35 cellular contexts compared by ENCODE assay signal in the genomic region with DNA sequence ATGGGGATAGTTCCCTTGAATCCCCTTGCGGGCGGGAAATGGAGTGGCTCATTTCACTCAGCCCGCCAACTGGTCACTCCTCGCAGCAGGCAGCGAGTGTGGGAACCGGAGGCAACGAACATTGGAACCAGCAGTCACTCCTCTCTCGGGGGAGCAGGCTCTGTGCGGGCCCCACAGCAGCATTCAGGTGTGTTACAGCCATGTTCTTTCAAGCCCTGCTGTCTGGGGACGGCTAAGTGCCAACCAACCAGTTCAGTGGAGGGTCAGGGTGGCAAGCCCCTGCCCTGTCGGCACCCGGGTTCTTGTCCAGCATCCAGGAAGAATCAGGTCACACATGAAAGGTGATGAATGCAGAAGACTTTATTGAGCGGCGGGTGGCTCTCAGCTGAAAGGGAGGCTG.
"Had no signal": no experiment of that assay in that cellular context is flagged by ENCODE, and none has a peak within 500 bp of the region (broad histone marks: within the 10 kb centered on the region; RNA-seq: fewer than 3 reads in every experiment).

No MANE protein-coding gene starts in this region.

- ATAC-seq: activated CD4-positive, alpha-beta T cell treated with anti-CD3 and anti-CD28 coated beads for 36 hours; activated CD8-positive, alpha-beta memory T cell treated with anti-CD3 and anti-CD28 coated beads, Interleukin-2, amount 10 ng/mL, durations not matched to agents 7 days and 5 days; activated CD8-positive, alpha-beta T cell treated with anti-CD3 and anti-CD28 coated beads, Interleukin-2, amount 10 ng/mL, durations not matched to agents 7 days and 5 days; activated naive CD8-positive, alpha-beta T cell treated with anti-CD3 and anti-CD28 coated beads, Interleukin-2, amount 50 U/mL, for 24 hours; T-helper 17 cell had no signal

- H3K27me3 ChIP-seq: adrenal gland, breast epithelium, cardiac muscle cell, colonic mucosa had no signal

- H3K9me3 Mint-ChIP-seq: activated CD4-positive, alpha-beta T cell treated with anti-CD3 and anti-CD28 coated beads, Interleukin-2, amount 10 ng/mL, durations not matched to agents 24 days and 14 days; activated naive CD8-positive, alpha-beta T cell treated with anti-CD3 and anti-CD28 coated beads for 36 hours had no signal

- H3K27ac Mint-ChIP-seq: activated CD4-positive, alpha-beta memory T cell treated with anti-CD3 and anti-CD28 coated beads for 36 hours; activated CD4-positive, alpha-beta T cell treated with anti-CD3 and anti-CD28 coated beads for 36 hours; activated CD4-positive, alpha-beta T cell treated with anti-CD3 and anti-CD28 coated beads, Interleukin-2, amount 10 ng/mL, durations not matched to agents 24 days and 14 days; activated CD8-positive, alpha-beta memory T cell treated with anti-CD3 and anti-CD28 coated beads, Interleukin-2, amount 10 ng/mL, durations not matched to agents 7 days and 5 days; activated CD8-positive, alpha-beta T cell treated with anti-CD3 and anti-CD28 coated beads, Interleukin-2, amount 10 ng/mL, durations not matched to agents 7 days and 5 days; activated naive CD4-positive, alpha-beta T cell treated with anti-CD3 and anti-CD28 coated beads for 36 hours; activated naive CD4-positive, alpha-beta T cell treated with anti-CD3 and anti-CD28 coated beads, Interleukin-2, amount 50 U/mL, for 24 hours; activated naive CD8-positive, alpha-beta T cell treated with anti-CD3 and anti-CD28 coated beads for 36 hours; activated naive CD8-positive, alpha-beta T cell treated with anti-CD3 and anti-CD28 coated beads, Interleukin-2, amount 50 U/mL, for 24 hours; activated T-helper 1 cell treated with anti-CD3 and anti-CD28 coated beads, Interleukin-12 subunit alpha, Interleukin-12 subunit beta, Interleukin-2, Interleukin-4 antibody, amounts not matched to agents 30 ng/mL and 10 ng/mL and 1 ng/mL, durations not matched to agents 14 hours and 24 hours and 36 hours; activated T-helper 2 cell treated with anti-CD3 and anti-CD28 coated beads, Interferon-gamma antibody, Interleukin-2, Interleukin-4, amounts not matched to agents 10 μg/mL and 5 μg/mL and 100 μg/mL, durations not matched to agents 14 hours and 24 hours and 36 hours; brain; T-helper 17 cell; T-helper 2 cell treated with Interferon-gamma antibody and Interleukin-4, amounts not matched to agents 5 μg/mL and 100 μg/mL, for 36 hours had no signal

- H3K27ac ChIP-seq: adrenal gland, breast epithelium, cardiac muscle cell, colonic mucosa, epithelial cell of prostate, WERI-Rb-1 had no signal

- DNase-seq: activated CD4-positive, alpha-beta memory T cell treated with anti-CD3 and anti-CD28 coated beads for 36 hours; activated CD4-positive, alpha-beta T cell treated with anti-CD3 and anti-CD28 coated beads for 36 hours; activated CD4-positive, alpha-beta T cell treated with anti-CD3 and anti-CD28 coated beads, Interleukin-2, amount 10 ng/mL, durations not matched to agents 24 days and 14 days; activated CD4-positive, CD25-positive, alpha-beta regulatory T cell; activated CD4-positive, CD25-positive, alpha-beta regulatory T cell treated with anti-CD3 and anti-CD28 coated beads, Interleukin-2, amount 50 U/mL, for 72 hours; activated CD8-positive, alpha-beta memory T cell treated with anti-CD3 and anti-CD28 coated beads, Interleukin-2, amount 10 ng/mL, durations not matched to agents 7 days and 5 days; activated CD8-positive, alpha-beta memory T cell treated with anti-CD3 and anti-CD28 coated beads, Interleukin-2, amount 50 U/mL, for 4 hours; activated CD8-positive, alpha-beta T cell treated with anti-CD3 and anti-CD28 coated beads, Interleukin-2, amount 10 ng/mL, durations not matched to agents 7 days and 5 days; activated effector memory CD4-positive, alpha-beta T cell treated with anti-CD3 and anti-CD28 coated beads, Interleukin-2, amount 50 U/mL, for 16 hours; activated naive CD4-positive, alpha-beta T cell treated with anti-CD3 and anti-CD28 coated beads for 36 hours; activated naive CD8-positive, alpha-beta T cell treated with anti-CD3 and anti-CD28 coated beads for 36 hours; activated naive CD8-positive, alpha-beta T cell treated with anti-CD3 and anti-CD28 coated beads, Interleukin-2, amount 50 U/mL, for 24 hours; activated T-cell treated with anti-CD3 and anti-CD28 coated beads, Interleukin-2, amount 50 U/mL, for 1 hour; activated T-cell treated with anti-CD3 and anti-CD28 coated beads, Interleukin-2, amount 50 U/mL, for 48 hours; adrenal gland; amygdala; aorta; central memory CD4-positive, alpha-beta T cell; cerebellar nuclear complex; colonic mucosa; effector CD8-positive, alpha-beta T cell; foreskin fibroblast; head of caudate nucleus; T-helper 1 cell; T-helper 17 cell; T1000; WERI-Rb-1 had no signal

- H3K4me3 ChIP-seq: adrenal gland, breast epithelium, cardiac muscle cell, colonic mucosa had no signal

- H3K4me1 Mint-ChIP-seq: activated CD4-positive, alpha-beta T cell treated with anti-CD3 and anti-CD28 coated beads for 36 hours; activated CD4-positive, alpha-beta T cell treated with anti-CD3 and anti-CD28 coated beads, Interleukin-2, amount 10 ng/mL, durations not matched to agents 24 days and 14 days; activated CD8-positive, alpha-beta memory T cell treated with anti-CD3 and anti-CD28 coated beads, Interleukin-2, amount 10 ng/mL, durations not matched to agents 7 days and 5 days; activated naive CD4-positive, alpha-beta T cell treated with anti-CD3 and anti-CD28 coated beads, Interleukin-2, amount 50 U/mL, for 24 hours; activated naive CD8-positive, alpha-beta T cell treated with anti-CD3 and anti-CD28 coated beads for 36 hours; activated naive CD8-positive, alpha-beta T cell treated with anti-CD3 and anti-CD28 coated beads, Interleukin-2, amount 50 U/mL, for 24 hours; brain; T-helper 17 cell had no signal

- H3K27me3 Mint-ChIP-seq: activated CD4-positive, alpha-beta memory T cell treated with anti-CD3 and anti-CD28 coated beads for 36 hours; activated CD4-positive, alpha-beta T cell treated with anti-CD3 and anti-CD28 coated beads for 36 hours; activated CD4-positive, alpha-beta T cell treated with anti-CD3 and anti-CD28 coated beads, Interleukin-2, amount 10 ng/mL, durations not matched to agents 24 days and 14 days; activated CD8-positive, alpha-beta memory T cell treated with anti-CD3 and anti-CD28 coated beads, Interleukin-2, amount 10 ng/mL, durations not matched to agents 7 days and 5 days; activated naive CD4-positive, alpha-beta T cell treated with anti-CD3 and anti-CD28 coated beads, Interleukin-2, amount 50 U/mL, for 24 hours; activated naive CD8-positive, alpha-beta T cell treated with anti-CD3 and anti-CD28 coated beads for 36 hours; T-helper 17 cell had no signal

- H3K36me3 ChIP-seq: adrenal gland, breast epithelium, cardiac muscle cell, colonic mucosa, WERI-Rb-1 had no signal

- H3K4me1 ChIP-seq: adrenal gland, breast epithelium, colonic mucosa had no signal

- H3K36me3 Mint-ChIP-seq: activated CD4-positive, alpha-beta memory T cell treated with anti-CD3 and anti-CD28 coated beads for 36 hours; activated CD8-positive, alpha-beta memory T cell treated with anti-CD3 and anti-CD28 coated beads, Interleukin-2, amount 10 ng/mL, durations not matched to agents 7 days and 5 days; activated naive CD4-positive, alpha-beta T cell treated with anti-CD3 and anti-CD28 coated beads, Interleukin-2, amount 50 U/mL, for 24 hours; activated naive CD8-positive, alpha-beta T cell treated with anti-CD3 and anti-CD28 coated beads for 36 hours; brain had no signal

- H3K4me3 Mint-ChIP-seq: activated CD4-positive, alpha-beta memory T cell treated with anti-CD3 and anti-CD28 coated beads for 36 hours; activated CD4-positive, alpha-beta T cell treated with anti-CD3 and anti-CD28 coated beads for 36 hours; activated CD4-positive, alpha-beta T cell treated with anti-CD3 and anti-CD28 coated beads, Interleukin-2, amount 10 ng/mL, durations not matched to agents 24 days and 14 days; activated CD8-positive, alpha-beta memory T cell treated with anti-CD3 and anti-CD28 coated beads, Interleukin-2, amount 10 ng/mL, durations not matched to agents 7 days and 5 days; activated CD8-positive, alpha-beta T cell treated with anti-CD3 and anti-CD28 coated beads, Interleukin-2, amount 10 ng/mL, durations not matched to agents 7 days and 5 days; activated naive CD4-positive, alpha-beta T cell treated with anti-CD3 and anti-CD28 coated beads for 36 hours; activated naive CD4-positive, alpha-beta T cell treated with anti-CD3 and anti-CD28 coated beads, Interleukin-2, amount 50 U/mL, for 24 hours; activated naive CD8-positive, alpha-beta T cell treated with anti-CD3 and anti-CD28 coated beads for 36 hours; activated naive CD8-positive, alpha-beta T cell treated with anti-CD3 and anti-CD28 coated beads, Interleukin-2, amount 50 U/mL, for 24 hours; activated T-helper 1 cell treated with anti-CD3 and anti-CD28 coated beads, Interleukin-12 subunit alpha, Interleukin-12 subunit beta, Interleukin-2, Interleukin-4 antibody, amounts not matched to agents 30 ng/mL and 10 ng/mL and 1 ng/mL, durations not matched to agents 14 hours and 24 hours and 36 hours; brain; T-helper 17 cell; T-helper 2 cell treated with Interferon-gamma antibody and Interleukin-4, amounts not matched to agents 5 μg/mL and 100 μg/mL, for 36 hours had no signal

- H3K9me3 ChIP-seq: adrenal gland, breast epithelium, colonic mucosa had no signal
